1 cellular context compared by ENCODE assay signal in the genomic region with DNA sequence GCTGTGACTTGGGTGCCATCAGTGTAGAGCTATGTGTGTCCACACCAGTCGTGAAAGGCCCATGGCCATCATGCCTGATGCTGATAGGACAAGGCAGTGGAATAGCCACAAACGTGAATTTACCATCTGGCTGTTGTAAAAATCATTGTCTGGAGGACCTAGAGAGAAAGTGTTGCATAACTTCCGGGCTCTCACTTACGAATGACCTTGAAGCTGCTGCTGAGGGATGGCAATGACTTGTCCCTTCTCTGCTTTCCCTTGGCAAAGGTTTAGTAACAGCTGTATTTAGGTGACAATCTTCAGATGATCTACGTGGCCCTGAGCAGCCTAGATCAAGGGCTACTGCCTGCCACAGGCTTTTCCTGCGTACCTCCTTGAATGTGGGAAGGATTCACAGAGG.
TF ChIP-seq lines count a peak whose summit lies in the region.

No MANE protein-coding gene starts in this region.

TF ChIP-seq in HCT116, 20 proteins besides CTCF, POLR2A, EP300 and RAD21 (continued from another document):
- TF ChIP-seq, protein P1, sequence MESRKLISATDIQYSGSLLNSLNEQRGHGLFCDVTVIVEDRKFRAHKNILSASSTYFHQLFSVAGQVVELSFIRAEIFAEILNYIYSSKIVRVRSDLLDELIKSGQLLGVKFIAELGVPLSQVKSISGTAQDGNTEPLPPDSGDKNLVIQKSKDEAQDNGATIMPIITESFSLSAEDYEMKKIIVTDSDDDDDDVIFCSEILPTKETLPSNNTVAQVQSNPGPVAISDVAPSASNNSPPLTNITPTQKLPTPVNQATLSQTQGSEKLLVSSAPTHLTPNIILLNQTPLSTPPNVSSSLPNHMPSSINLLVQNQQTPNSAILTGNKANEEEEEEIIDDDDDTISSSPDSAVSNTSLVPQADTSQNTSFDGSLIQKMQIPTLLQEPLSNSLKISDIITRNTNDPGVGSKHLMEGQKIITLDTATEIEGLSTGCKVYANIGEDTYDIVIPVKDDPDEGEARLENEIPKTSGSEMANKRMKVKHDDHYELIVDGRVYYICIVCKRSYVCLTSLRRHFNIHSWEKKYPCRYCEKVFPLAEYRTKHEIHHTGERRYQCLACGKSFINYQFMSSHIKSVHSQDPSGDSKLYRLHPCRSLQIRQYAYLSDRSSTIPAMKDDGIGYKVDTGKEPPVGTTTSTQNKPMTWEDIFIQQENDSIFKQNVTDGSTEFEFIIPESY (IDR thresholded peaks at IDR 0.05; ENCODE audit: extremely low read depth, insufficient replicate concordance, low read length) = no peak
TF ChIP-seq in HCT116: peak in this region for 0.
